ENCODE assay signal across 8 cellular contexts in the genomic region with DNA sequence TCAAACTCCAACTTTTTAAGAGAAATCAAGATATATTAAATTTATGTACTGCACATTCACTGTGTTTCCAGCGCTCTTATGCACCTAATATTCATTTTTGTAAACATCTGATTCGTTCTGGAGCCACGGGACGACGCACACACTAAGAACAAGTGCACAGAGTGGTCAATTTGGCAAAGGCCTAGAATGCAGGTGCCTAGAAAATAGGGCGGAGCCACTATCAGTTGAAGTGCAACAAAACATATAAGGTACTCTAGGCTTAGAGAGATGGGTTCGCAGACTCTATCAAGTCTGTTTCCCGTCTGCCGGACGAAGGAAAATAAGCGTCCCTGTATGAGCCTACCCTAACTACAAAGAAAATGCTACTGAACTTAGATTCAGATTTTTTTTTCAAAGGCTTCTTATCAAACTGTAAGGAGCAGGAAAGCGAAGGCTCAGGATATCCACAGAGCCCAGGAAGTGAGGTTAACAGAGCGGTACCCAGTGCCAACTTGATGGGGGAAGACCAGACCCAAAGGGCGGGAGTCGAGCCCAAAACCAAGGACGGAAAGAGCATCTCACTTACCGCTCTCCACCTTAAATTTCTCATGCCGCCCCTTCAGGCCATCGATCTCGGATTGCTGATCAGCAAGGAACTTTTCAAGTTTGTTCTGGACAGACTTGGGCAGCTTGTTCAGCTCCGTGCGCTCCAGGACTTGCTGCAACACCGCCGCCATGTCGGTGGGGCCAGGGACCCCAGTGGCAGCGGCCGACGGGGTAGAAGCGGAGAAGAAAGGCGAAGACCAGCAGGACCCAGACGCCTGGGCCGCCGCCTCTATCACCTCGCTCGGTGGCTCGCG.
DNase-seq lines count a peak whose midpoint lies in the region; ATAC-seq and TF ChIP-seq lines count a peak whose summit lies in the region.

No MANE protein-coding gene starts in this region.

- H3K4me1 ChIP-seq in parathyroid adenoma = no peaks in the 10 kb centered on the region

- H3K9ac ChIP-seq in parathyroid adenoma = peak overlapping the region; percentile 21

- H3K9me3 ChIP-seq in parathyroid adenoma (ENCODE audit: control insufficient read depth, low read length) = no peaks in the 10 kb centered on the region

- H3K27ac ChIP-seq in parathyroid adenoma = peak overlapping the region; percentile 99

- H3K27me3 ChIP-seq in parathyroid adenoma (ENCODE audit: control insufficient read depth, insufficient read depth, low read length) = no peaks in the 10 kb centered on the region

- H3K36me3 ChIP-seq in parathyroid adenoma (ENCODE audit: control insufficient read depth, insufficient read depth, low read length) = no peaks in the 10 kb centered on the region

- H3K79me2 ChIP-seq in parathyroid adenoma = peaks cover 3% of the 10 kb centered on the region

- H3K4me3 ChIP-seq in parathyroid adenoma (ENCODE audit: low read depth, low read length) = peak overlapping the region; percentile 96

- ATAC-seq in GM19035 (IDR thresholded peaks at IDR 0.05; ENCODE audit: unreplicated experiment) (peak; percentile 30), HG03159 (IDR thresholded peaks at IDR 0.05; ENCODE audit: unreplicated experiment) (peak; percentile 32)

- H2AFZ ChIP-seq in parathyroid adenoma = peak overlapping the region; percentile 90

- TF ChIP-seq CTCF in parathyroid adenoma (IDR thresholded peaks at IDR 0.05) = no peak

- H3K4me2 ChIP-seq in parathyroid adenoma (ENCODE audit: low read length) = peak overlapping the region; percentile 85

- peak; percentile 44 for DNase-seq in COLO668 (lab: John Stamatoyannopoulos, UW; ENCODE audit: unreplicated experiment)
- peak; percentile 61 for DNase-seq in NCI-H748 (lab: John Stamatoyannopoulos, UW; ENCODE audit: unreplicated experiment)
- peak; percentile 2 for DNase-seq in activated effector memory CD4-positive, alpha-beta T cell treated with Interleukin-2 at 50 U/mL for 16 hours
- DNase-seq in germinal center (ENCODE audit: low spot score) = peak; percentile 40
- DNase-seq in KG1 (lab: John Stamatoyannopoulos, UW) = no peak
